In genomic region chr3:188153949-188154757, GRCh38 we compare ENCODE assay signal across 1 cellular context.
TF ChIP-seq lines count a peak whose summit lies in the region.

LPP (plus strand) TSS chr3:188154157; CDS start chr3:188406121, 251,964 bp downstream.

TF ChIP-seq in HepG2, 621 proteins besides CTCF, POLR2A, EP300 and RAD21 (continued from another document and continues in another):
- TF ChIP-seq ZFYVE20 (CRISPR knock-in tag; IDR thresholded peaks at IDR 0.05; ENCODE audit: borderline replicate concordance, low read depth) (no peak), ATF2 (CRISPR knock-in tag; IDR thresholded peaks at IDR 0.05) (no peak; the same call in 1 of the 2 replicates), HMGA1 (CRISPR knock-in tag; conservative IDR thresholded peaks at IDR 0.05) (no peak), ZBTB7B (CRISPR knock-in tag; IDR thresholded peaks at IDR 0.05) (0 out of 2 replicates have a peak, but pooled peaks have one; percentile 29), ZNF792 (CRISPR knock-in tag; IDR thresholded peaks at IDR 0.05) (no peak), MED8 (CRISPR knock-in tag; IDR thresholded peaks at IDR 0.05; ENCODE audit: insufficient replicate concordance) (no peak), FIP1L1 (IDR thresholded peaks at IDR 0.05; ENCODE audit: borderline replicate concordance, insufficient read depth, low read depth, low read length) (no peak), ZZZ3 (CRISPR knock-in tag; IDR thresholded peaks at IDR 0.05; ENCODE audit: borderline replicate concordance) (no peak), ZBTB20 (CRISPR knock-in tag; IDR thresholded peaks at IDR 0.05; ENCODE audit: borderline replicate concordance, low read depth) (no peak), ARNTL (CRISPR knock-in tag; IDR thresholded peaks at IDR 0.05) (0 out of 2 replicates have a peak, but pooled peaks have one; percentile 4), MED13 (CRISPR knock-in tag; IDR thresholded peaks at IDR 0.05) (0 out of 2 replicates have a peak, but pooled peaks have one; percentile 43), ZNF280B (CRISPR knock-in tag; IDR thresholded peaks at IDR 0.05; ENCODE audit: borderline replicate concordance) (no peak), ZNF3 (CRISPR knock-in tag; IDR thresholded peaks at IDR 0.05) (no peak; the same call in 1 of the 2 replicates), LCORL (IDR thresholded peaks at IDR 0.05) (no peak), LCORL (CRISPR knock-in tag; IDR thresholded peaks at IDR 0.05) (peak; percentile 65), GABPB1 (CRISPR knock-in tag; IDR thresholded peaks at IDR 0.05) (peak; percentile 73; the same call in 1 of the 2 replicates), ZBTB10 (CRISPR knock-in tag; IDR thresholded peaks at IDR 0.05; ENCODE audit: borderline replicate concordance) (peak; percentile 64; the same call in 1 of the 2 replicates), SOX5 (CRISPR knock-in tag; IDR thresholded peaks at IDR 0.05; ENCODE audit: borderline replicate concordance) (peak; percentile 34; the same call in 1 of the 2 replicates), CC2D1A (CRISPR knock-in tag; IDR thresholded peaks at IDR 0.05) (no peak), PRDM15 (CRISPR knock-in tag; IDR thresholded peaks at IDR 0.05) (no peak), ZNF12 (CRISPR knock-in tag; IDR thresholded peaks at IDR 0.05) (no peak), GTF3A (CRISPR knock-in tag; conservative IDR thresholded peaks at IDR 0.05) (no peak), KDM1A (CRISPR knock-in tag; IDR thresholded peaks at IDR 0.05) (peak; percentile 82), ZFP36L2 (CRISPR knock-in tag; IDR thresholded peaks at IDR 0.05) (no peak), ONECUT2 (CRISPR knock-in tag; IDR thresholded peaks at IDR 0.05) (no peak), ZMAT3 (CRISPR knock-in tag; conservative IDR thresholded peaks at IDR 0.05) (0 out of 2 replicates have a peak, but pooled peaks have one; percentile 37), ZMYM3 (CRISPR knock-in tag; IDR thresholded peaks at IDR 0.05) (peak; percentile 96), SP4 (CRISPR knock-in tag; IDR thresholded peaks at IDR 0.05) (0 out of 2 replicates have a peak, but pooled peaks have one; percentile 0), NCOR1 (IDR thresholded peaks at IDR 0.05; ENCODE audit: borderline replicate concordance, low read length) (peak; percentile 64; the same call in 1 of the 2 replicates), HNF1A (IDR thresholded peaks at IDR 0.05; ENCODE audit: low read depth) (no peak), HNF1A (CRISPR knock-in tag; IDR thresholded peaks at IDR 0.05; ENCODE audit: borderline replicate concordance) (0 out of 2 replicates have a peak, but pooled peaks have one; percentile 39), POGZ (CRISPR knock-in tag; IDR thresholded peaks at IDR 0.05) (no peak; the same call in 1 of the 2 replicates), HCFC1 (IDR thresholded peaks at IDR 0.05; ENCODE audit: low read depth, low read length) (no peak), ZNF256 (CRISPR knock-in tag; conservative IDR thresholded peaks at IDR 0.05) (peak; percentile 76; the same call in 1 of the 2 replicates), HOXA5 (CRISPR knock-in tag; IDR thresholded peaks at IDR 0.05) (peak; percentile 72), SP1 (IDR thresholded peaks at IDR 0.05) (no peak), SP1 (CRISPR knock-in tag; IDR thresholded peaks at IDR 0.05) (peak; percentile 23; the same call in 1 of the 2 replicates), ZFP91 (CRISPR knock-in tag; IDR thresholded peaks at IDR 0.05; ENCODE audit: borderline replicate concordance) (peak; percentile 77; the same call in 1 of the 2 replicates), CEBPG (CRISPR knock-in tag; IDR thresholded peaks at IDR 0.05) (no peak), ZNF883 (CRISPR knock-in tag; IDR thresholded peaks at IDR 0.05; ENCODE audit: not compliant biosample characterization) (peak; percentile 31), CBFB (CRISPR knock-in tag; IDR thresholded peaks at IDR 0.05) (peak; percentile 50; the same call in 1 of the 2 replicates), ZNF496 (CRISPR knock-in tag; IDR thresholded peaks at IDR 0.05; ENCODE audit: insufficient replicate concordance) (no peak), KDM6A (CRISPR knock-in tag; IDR thresholded peaks at IDR 0.05; ENCODE audit: low read depth) (no peak), ZSCAN12 (CRISPR knock-in tag; IDR thresholded peaks at IDR 0.05) (no peak), AGO1 (IDR thresholded peaks at IDR 0.05; ENCODE audit: low read depth, low read length, poor library complexity, severe bottlenecking) (no peak), KAT8 (CRISPR knock-in tag; IDR thresholded peaks at IDR 0.05) (no peak), MED1 (CRISPR knock-in tag; IDR thresholded peaks at IDR 0.05) (peak; percentile 48; the same call in 1 of the 2 replicates), MLLT10 (CRISPR knock-in tag; IDR thresholded peaks at IDR 0.05) (no peak), RARA (CRISPR knock-in tag; IDR thresholded peaks at IDR 0.05) (peak; percentile 32), ZFP41 (CRISPR knock-in tag; IDR thresholded peaks at IDR 0.05; ENCODE audit: borderline replicate concordance) (no peak), SMAD3 (CRISPR knock-in tag; IDR thresholded peaks at IDR 0.05) (no peak), PBX2 (CRISPR knock-in tag; IDR thresholded peaks at IDR 0.05) (no peak), ZNF607 (CRISPR knock-in tag; IDR thresholded peaks at IDR 0.05; ENCODE audit: borderline replicate concordance) (peak; percentile 52; the same call in 1 of the 2 replicates), MXD4 (CRISPR knock-in tag; IDR thresholded peaks at IDR 0.05) (no peak), MXD3 (CRISPR knock-in tag; IDR thresholded peaks at IDR 0.05) (peak; percentile 44; the same call in 1 of the 2 replicates), JDP2 (CRISPR knock-in tag; IDR thresholded peaks at IDR 0.05; ENCODE audit: borderline replicate concordance) (no peak)
